In the genomic region with DNA sequence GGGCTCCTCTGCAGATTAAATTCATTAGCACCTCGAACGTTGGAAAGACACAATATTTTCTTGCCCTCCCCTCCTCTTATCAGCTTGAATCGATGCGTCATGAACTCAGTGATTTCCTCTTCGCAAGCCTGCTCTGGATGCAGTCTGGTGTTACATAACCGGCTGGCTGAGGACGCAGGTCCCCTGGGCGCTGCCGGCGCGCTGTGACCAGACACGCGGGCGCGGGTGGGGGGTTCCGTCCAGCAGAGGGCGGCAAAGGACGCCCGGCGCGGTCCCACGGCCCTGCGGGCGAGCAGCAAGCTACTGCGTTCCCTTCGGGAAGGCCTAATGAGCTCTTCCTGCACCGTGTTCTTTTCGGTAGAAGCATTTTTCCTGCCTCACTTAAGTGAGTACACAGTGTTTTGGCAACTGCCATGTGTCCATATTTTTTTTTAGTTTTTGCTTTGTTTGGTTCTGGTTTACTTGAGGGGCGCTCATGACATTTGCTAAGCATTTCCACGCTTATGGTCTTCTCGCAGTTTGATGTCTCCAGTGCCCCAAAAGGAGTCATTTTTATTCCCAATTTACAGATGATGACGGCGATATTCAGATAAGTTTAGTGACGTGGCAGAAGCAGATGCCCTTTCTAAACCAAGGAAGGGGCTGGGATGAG, we compare ENCODE assay signal across 1 cellular context.
A peak's percentile ranks its signal among the peaks of the same experiment; 100 is the strongest.
TF ChIP-seq lines count a peak whose summit lies in the region.

No MANE protein-coding gene starts in this region.

TF ChIP-seq in HepG2, 621 proteins besides CTCF, POLR2A, EP300 and RAD21 (continued from another document and continues in another):
- TF ChIP-seq, protein P1, sequence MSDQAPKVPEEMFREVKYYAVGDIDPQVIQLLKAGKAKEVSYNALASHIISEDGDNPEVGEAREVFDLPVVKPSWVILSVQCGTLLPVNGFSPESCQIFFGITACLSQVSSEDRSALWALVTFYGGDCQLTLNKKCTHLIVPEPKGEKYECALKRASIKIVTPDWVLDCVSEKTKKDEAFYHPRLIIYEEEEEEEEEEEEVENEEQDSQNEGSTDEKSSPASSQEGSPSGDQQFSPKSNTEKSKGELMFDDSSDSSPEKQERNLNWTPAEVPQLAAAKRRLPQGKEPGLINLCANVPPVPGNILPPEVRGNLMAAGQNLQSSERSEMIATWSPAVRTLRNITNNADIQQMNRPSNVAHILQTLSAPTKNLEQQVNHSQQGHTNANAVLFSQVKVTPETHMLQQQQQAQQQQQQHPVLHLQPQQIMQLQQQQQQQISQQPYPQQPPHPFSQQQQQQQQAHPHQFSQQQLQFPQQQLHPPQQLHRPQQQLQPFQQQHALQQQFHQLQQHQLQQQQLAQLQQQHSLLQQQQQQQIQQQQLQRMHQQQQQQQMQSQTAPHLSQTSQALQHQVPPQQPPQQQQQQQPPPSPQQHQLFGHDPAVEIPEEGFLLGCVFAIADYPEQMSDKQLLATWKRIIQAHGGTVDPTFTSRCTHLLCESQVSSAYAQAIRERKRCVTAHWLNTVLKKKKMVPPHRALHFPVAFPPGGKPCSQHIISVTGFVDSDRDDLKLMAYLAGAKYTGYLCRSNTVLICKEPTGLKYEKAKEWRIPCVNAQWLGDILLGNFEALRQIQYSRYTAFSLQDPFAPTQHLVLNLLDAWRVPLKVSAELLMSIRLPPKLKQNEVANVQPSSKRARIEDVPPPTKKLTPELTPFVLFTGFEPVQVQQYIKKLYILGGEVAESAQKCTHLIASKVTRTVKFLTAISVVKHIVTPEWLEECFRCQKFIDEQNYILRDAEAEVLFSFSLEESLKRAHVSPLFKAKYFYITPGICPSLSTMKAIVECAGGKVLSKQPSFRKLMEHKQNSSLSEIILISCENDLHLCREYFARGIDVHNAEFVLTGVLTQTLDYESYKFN (CRISPR knock-in tag; conservative IDR thresholded peaks at IDR 0.05) = peak; percentile 37; the same call in 1 of the 2 replicates
- TF ChIP-seq ZFP36L1 (CRISPR knock-in tag; IDR thresholded peaks at IDR 0.05) (0 out of 2 replicates have a peak, but pooled peaks have one; percentile 40), WIZ (CRISPR knock-in tag; IDR thresholded peaks at IDR 0.05) (no peak), ZSCAN22 (CRISPR knock-in tag; IDR thresholded peaks at IDR 0.05) (no peak), ZNF335 (CRISPR knock-in tag; IDR thresholded peaks at IDR 0.05) (no peak), TBL1XR1 (IDR thresholded peaks at IDR 0.05; ENCODE audit: borderline replicate concordance, low read length, partially characterized antibody) (no peak), SP4 (CRISPR knock-in tag; IDR thresholded peaks at IDR 0.05) (no peak), ZSCAN25 (CRISPR knock-in tag; IDR thresholded peaks at IDR 0.05) (peak; percentile 28; the same call in 1 of the 2 replicates), ERF (CRISPR knock-in tag; IDR thresholded peaks at IDR 0.05) (peak; percentile 81), NFE2L2 (IDR thresholded peaks at IDR 0.05; ENCODE audit: low read length) (no peak), SYNCRIP (IDR thresholded peaks at IDR 0.05; ENCODE audit: insufficient read depth, low read depth, low read length) (no peak), ZNF761 (CRISPR knock-in tag; conservative IDR thresholded peaks at IDR 0.05) (peak; percentile 67; the same call in 1 of the 2 replicates), ZNF432 (CRISPR knock-in tag; IDR thresholded peaks at IDR 0.05; ENCODE audit: borderline replicate concordance) (no peak), CENPT (CRISPR knock-in tag; IDR thresholded peaks at IDR 0.05; ENCODE audit: low read depth) (no peak), ZNF34 (CRISPR knock-in tag; IDR thresholded peaks at IDR 0.05; ENCODE audit: borderline replicate concordance) (no peak), PLRG1 (conservative IDR thresholded peaks at IDR 0.05) (no peak), TP53 (CRISPR knock-in tag; conservative IDR thresholded peaks at IDR 0.05) (no peak), MBNL3 (CRISPR knock-in tag; conservative IDR thresholded peaks at IDR 0.05) (no peak), CEBPG (CRISPR knock-in tag; IDR thresholded peaks at IDR 0.05) (peak; percentile 68), FOXA3 (CRISPR knock-in tag; IDR thresholded peaks at IDR 0.05) (peak; percentile 52), JUND (CRISPR knock-in tag; IDR thresholded peaks at IDR 0.05) (0 out of 2 replicates have a peak, but pooled peaks have one; percentile 44), PAF1 (CRISPR knock-in tag; IDR thresholded peaks at IDR 0.05) (no peak), TOE1 (CRISPR knock-in tag; IDR thresholded peaks at IDR 0.05) (no peak), JARID2 (CRISPR knock-in tag; IDR thresholded peaks at IDR 0.05; ENCODE audit: insufficient replicate concordance) (no peak), AKAP8 (CRISPR knock-in tag; IDR thresholded peaks at IDR 0.05) (no peak), GLI4 (CRISPR knock-in tag; IDR thresholded peaks at IDR 0.05; ENCODE audit: borderline replicate concordance) (no peak), ZNF350 (CRISPR knock-in tag; IDR thresholded peaks at IDR 0.05; ENCODE audit: borderline replicate concordance, low read depth) (peak; percentile 43; the same call in 1 of the 2 replicates), PITX1 (CRISPR knock-in tag; IDR thresholded peaks at IDR 0.05) (0 out of 2 replicates have a peak, but pooled peaks have one; percentile 15), NR3C1 (CRISPR knock-in tag; IDR thresholded peaks at IDR 0.05) (no peak), ATRX (CRISPR knock-in tag; IDR thresholded peaks at IDR 0.05; ENCODE audit: borderline replicate concordance) (no peak), HNRNPL (IDR thresholded peaks at IDR 0.05; ENCODE audit: low read depth, low read length) (no peak), ZNF431 (CRISPR knock-in tag; IDR thresholded peaks at IDR 0.05; ENCODE audit: borderline replicate concordance, low read depth) (no peak), MZF1 (CRISPR knock-in tag; IDR thresholded peaks at IDR 0.05; ENCODE audit: borderline replicate concordance) (no peak), RXRB (CRISPR knock-in tag; IDR thresholded peaks at IDR 0.05; ENCODE audit: borderline replicate concordance) (peak; percentile 80), JUNB (CRISPR knock-in tag; IDR thresholded peaks at IDR 0.05; ENCODE audit: borderline replicate concordance) (no peak), SRY (CRISPR knock-in tag; IDR thresholded peaks at IDR 0.05) (no peak), ZSCAN30 (CRISPR knock-in tag; IDR thresholded peaks at IDR 0.05) (no peak)
- TF ChIP-seq, protein P2, sequence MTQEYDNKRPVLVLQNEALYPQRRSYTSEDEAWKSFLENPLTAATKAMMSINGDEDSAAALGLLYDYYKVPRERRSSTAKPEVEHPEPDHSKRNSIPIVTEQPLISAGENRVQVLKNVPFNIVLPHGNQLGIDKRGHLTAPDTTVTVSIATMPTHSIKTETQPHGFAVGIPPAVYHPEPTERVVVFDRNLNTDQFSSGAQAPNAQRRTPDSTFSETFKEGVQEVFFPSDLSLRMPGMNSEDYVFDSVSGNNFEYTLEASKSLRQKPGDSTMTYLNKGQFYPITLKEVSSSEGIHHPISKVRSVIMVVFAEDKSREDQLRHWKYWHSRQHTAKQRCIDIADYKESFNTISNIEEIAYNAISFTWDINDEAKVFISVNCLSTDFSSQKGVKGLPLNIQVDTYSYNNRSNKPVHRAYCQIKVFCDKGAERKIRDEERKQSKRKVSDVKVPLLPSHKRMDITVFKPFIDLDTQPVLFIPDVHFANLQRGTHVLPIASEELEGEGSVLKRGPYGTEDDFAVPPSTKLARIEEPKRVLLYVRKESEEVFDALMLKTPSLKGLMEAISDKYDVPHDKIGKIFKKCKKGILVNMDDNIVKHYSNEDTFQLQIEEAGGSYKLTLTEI (CRISPR knock-in tag; conservative IDR thresholded peaks at IDR 0.05) = no peak
- TF ChIP-seq, protein P3, sequence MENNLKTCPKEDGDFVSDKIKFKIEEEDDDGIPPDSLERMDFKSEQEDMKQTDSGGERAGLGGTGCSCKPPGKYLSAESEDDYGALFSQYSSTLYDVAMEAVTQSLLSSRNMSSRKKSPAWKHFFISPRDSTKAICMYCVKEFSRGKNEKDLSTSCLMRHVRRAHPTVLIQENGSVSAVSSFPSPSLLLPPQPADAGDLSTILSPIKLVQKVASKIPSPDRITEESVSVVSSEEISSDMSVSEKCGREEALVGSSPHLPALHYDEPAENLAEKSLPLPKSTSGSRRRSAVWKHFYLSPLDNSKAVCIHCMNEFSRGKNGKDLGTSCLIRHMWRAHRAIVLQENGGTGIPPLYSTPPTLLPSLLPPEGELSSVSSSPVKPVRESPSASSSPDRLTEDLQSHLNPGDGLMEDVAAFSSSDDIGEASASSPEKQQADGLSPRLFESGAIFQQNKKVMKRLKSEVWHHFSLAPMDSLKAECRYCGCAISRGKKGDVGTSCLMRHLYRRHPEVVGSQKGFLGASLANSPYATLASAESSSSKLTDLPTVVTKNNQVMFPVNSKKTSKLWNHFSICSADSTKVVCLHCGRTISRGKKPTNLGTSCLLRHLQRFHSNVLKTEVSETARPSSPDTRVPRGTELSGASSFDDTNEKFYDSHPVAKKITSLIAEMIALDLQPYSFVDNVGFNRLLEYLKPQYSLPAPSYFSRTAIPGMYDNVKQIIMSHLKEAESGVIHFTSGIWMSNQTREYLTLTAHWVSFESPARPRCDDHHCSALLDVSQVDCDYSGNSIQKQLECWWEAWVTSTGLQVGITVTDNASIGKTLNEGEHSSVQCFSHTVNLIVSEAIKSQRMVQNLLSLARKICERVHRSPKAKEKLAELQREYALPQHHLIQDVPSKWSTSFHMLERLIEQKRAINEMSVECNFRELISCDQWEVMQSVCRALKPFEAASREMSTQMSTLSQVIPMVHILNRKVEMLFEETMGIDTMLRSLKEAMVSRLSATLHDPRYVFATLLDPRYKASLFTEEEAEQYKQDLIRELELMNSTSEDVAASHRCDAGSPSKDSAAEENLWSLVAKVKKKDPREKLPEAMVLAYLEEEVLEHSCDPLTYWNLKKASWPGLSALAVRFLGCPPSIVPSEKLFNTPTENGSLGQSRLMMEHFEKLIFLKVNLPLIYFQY (CRISPR knock-in tag; IDR thresholded peaks at IDR 0.05; ENCODE audit: borderline replicate concordance) = no peak; the same call in 1 of the 2 replicates
- TF ChIP-seq, protein P4, sequence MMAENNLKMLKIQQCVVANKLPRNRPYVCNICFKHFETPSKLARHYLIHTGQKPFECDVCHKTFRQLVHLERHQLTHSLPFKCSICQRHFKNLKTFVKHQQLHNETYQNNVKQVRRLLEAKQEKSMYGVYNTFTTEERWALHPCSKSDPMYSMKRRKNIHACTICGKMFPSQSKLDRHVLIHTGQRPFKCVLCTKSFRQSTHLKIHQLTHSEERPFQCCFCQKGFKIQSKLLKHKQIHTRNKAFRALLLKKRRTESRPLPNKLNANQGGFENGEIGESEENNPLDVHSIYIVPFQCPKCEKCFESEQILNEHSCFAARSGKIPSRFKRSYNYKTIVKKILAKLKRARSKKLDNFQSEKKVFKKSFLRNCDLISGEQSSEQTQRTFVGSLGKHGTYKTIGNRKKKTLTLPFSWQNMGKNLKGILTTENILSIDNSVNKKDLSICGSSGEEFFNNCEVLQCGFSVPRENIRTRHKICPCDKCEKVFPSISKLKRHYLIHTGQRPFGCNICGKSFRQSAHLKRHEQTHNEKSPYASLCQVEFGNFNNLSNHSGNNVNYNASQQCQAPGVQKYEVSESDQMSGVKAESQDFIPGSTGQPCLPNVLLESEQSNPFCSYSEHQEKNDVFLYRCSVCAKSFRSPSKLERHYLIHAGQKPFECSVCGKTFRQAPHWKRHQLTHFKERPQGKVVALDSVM (CRISPR knock-in tag; IDR thresholded peaks at IDR 0.05) = no peak
- TF ChIP-seq, protein P5, sequence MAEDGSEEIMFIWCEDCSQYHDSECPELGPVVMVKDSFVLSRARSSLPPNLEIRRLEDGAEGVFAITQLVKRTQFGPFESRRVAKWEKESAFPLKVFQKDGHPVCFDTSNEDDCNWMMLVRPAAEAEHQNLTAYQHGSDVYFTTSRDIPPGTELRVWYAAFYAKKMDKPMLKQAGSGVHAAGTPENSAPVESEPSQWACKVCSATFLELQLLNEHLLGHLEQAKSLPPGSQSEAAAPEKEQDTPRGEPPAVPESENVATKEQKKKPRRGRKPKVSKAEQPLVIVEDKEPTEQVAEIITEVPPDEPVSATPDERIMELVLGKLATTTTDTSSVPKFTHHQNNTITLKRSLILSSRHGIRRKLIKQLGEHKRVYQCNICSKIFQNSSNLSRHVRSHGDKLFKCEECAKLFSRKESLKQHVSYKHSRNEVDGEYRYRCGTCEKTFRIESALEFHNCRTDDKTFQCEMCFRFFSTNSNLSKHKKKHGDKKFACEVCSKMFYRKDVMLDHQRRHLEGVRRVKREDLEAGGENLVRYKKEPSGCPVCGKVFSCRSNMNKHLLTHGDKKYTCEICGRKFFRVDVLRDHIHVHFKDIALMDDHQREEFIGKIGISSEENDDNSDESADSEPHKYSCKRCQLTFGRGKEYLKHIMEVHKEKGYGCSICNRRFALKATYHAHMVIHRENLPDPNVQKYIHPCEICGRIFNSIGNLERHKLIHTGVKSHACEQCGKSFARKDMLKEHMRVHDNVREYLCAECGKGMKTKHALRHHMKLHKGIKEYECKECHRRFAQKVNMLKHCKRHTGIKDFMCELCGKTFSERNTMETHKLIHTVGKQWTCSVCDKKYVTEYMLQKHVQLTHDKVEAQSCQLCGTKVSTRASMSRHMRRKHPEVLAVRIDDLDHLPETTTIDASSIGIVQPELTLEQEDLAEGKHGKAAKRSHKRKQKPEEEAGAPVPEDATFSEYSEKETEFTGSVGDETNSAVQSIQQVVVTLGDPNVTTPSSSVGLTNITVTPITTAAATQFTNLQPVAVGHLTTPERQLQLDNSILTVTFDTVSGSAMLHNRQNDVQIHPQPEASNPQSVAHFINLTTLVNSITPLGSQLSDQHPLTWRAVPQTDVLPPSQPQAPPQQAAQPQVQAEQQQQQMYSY (CRISPR knock-in tag; IDR thresholded peaks at IDR 0.05) = 0 out of 2 replicates have a peak, but pooled peaks have one; percentile 19
- TF ChIP-seq, protein P6, sequence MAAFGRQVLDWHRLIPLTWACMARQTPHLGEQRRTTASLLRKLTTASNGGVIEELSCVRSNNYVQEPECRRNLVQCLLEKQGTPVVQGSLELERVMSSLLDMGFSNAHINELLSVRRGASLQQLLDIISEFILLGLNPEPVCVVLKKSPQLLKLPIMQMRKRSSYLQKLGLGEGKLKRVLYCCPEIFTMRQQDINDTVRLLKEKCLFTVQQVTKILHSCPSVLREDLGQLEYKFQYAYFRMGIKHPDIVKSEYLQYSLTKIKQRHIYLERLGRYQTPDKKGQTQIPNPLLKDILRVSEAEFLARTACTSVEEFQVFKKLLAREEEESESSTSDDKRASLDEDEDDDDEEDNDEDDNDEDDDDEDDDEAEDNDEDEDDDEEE (CRISPR knock-in tag; IDR thresholded peaks at IDR 0.05) = peak; percentile 74; the same call in 1 of the 2 replicates
- TF ChIP-seq, protein P7, sequence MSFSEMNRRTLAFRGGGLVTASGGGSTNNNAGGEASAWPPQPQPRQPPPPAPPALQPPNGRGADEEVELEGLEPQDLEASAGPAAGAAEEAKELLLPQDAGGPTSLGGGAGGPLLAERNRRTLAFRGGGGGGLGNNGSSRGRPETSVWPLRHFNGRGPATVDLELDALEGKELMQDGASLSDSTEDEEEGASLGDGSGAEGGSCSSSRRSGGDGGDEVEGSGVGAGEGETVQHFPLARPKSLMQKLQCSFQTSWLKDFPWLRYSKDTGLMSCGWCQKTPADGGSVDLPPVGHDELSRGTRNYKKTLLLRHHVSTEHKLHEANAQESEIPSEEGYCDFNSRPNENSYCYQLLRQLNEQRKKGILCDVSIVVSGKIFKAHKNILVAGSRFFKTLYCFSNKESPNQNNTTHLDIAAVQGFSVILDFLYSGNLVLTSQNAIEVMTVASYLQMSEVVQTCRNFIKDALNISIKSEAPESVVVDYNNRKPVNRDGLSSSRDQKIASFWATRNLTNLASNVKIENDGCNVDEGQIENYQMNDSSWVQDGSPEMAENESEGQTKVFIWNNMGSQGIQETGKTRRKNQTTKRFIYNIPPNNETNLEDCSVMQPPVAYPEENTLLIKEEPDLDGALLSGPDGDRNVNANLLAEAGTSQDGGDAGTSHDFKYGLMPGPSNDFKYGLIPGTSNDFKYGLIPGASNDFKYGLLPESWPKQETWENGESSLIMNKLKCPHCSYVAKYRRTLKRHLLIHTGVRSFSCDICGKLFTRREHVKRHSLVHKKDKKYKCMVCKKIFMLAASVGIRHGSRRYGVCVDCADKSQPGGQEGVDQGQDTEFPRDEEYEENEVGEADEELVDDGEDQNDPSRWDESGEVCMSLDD (CRISPR knock-in tag; IDR thresholded peaks at IDR 0.05; ENCODE audit: borderline replicate concordance) = no peak
